In genomic region chr1:208225954-208226937, GRCh38 we compare ENCODE assay signal across 12 cellular contexts. TPM values are rescaled to one million over a fixed set of nuclear protein-coding genes. Genes with fewer than 3 reads are reported as not detected.
DNase-seq lines count a peak whose midpoint lies in the region; ATAC-seq and TF ChIP-seq lines count a peak whose summit lies in the region.
"Had no signal": no experiment of that assay in that cellular context is flagged by ENCODE, and none has a peak within 500 bp of the region (broad histone marks: within the 10 kb centered on the region; RNA-seq: fewer than 3 reads in every experiment).

No MANE protein-coding gene starts in this region.

- H3K4me3 ChIP-seq in fibroblast of villous mesenchyme (ENCODE audit: low read depth, low read length) (no peak overlapping the region), thyroid gland (replicated peaks in 1 of 3) (no peak overlapping the region), MM.1S (ENCODE audit: low read length) (no peak overlapping the region)

- H3K9me2 ChIP-seq in MM.1S (replicated peaks; ENCODE audit: insufficient read depth, low read length) = no peaks in the 10 kb centered on the region

- H4K20me1 ChIP-seq in MM.1S (ENCODE audit: insufficient read depth, low read length) = no peaks in the 10 kb centered on the region

- no peaks in the 10 kb centered on the region for H3K36me3 Mint-ChIP-seq in WTC11
- peaks cover 22% of the 10 kb centered on the region for H3K36me3 Mint-ChIP-seq in nephron progenitor cell (ENCODE audit: low read depth)
- no peaks in the 10 kb centered on the region for H3K36me3 Mint-ChIP-seq in activated CD4-positive, alpha-beta memory T cell treated with anti-CD3 and anti-CD28 coated beads, Interleukin-2, amount 10 ng/mL, durations not matched to agents 7 days and 5 days (ENCODE audit: low read depth)
- H3K36me3 Mint-ChIP-seq: activated naive CD8-positive, alpha-beta T cell treated with anti-CD3 and anti-CD28 coated beads, Interleukin-2, amount 10 ng/mL, durations not matched to agents 7 days and 5 days; CD14-positive monocyte had no signal

- ATAC-seq in WTC11 (peak; percentile 47), GM19467 (IDR thresholded peaks at IDR 0.05; ENCODE audit: unreplicated experiment) (no peak)

- H3K9me3 Mint-ChIP-seq in WTC11 = peaks cover 4% of the 10 kb centered on the region; the same call in 1 of the 2 replicates
- peaks cover 4% of the 10 kb centered on the region for H3K9me3 Mint-ChIP-seq in nephron progenitor cell
- no peaks in the 10 kb centered on the region for H3K9me3 Mint-ChIP-seq in activated CD4-positive, alpha-beta memory T cell treated with anti-CD3 and anti-CD28 coated beads, Interleukin-2, amount 10 ng/mL, durations not matched to agents 7 days and 5 days
- H3K9me3 Mint-ChIP-seq: activated naive CD8-positive, alpha-beta T cell treated with anti-CD3 and anti-CD28 coated beads, Interleukin-2, amount 10 ng/mL, durations not matched to agents 7 days and 5 days; CD14-positive monocyte had no signal

- 45% methylated on average over 13 of the region's 13 CpGs for WGBS in thyroid gland, 2 donors

- H3K4me3 Mint-ChIP-seq in WTC11 (no peak overlapping the region), nephron progenitor cell (peak overlapping the region; percentile 47)
- no peak overlapping the region for H3K4me3 Mint-ChIP-seq in activated CD4-positive, alpha-beta memory T cell treated with anti-CD3 and anti-CD28 coated beads, Interleukin-2, amount 10 ng/mL, durations not matched to agents 7 days and 5 days
- H3K4me3 Mint-ChIP-seq: activated naive CD8-positive, alpha-beta T cell treated with anti-CD3 and anti-CD28 coated beads, Interleukin-2, amount 10 ng/mL, durations not matched to agents 7 days and 5 days; CD14-positive monocyte had no signal

- peak overlapping the region; percentile 39 to 81 (median 60) for H3K27ac ChIP-seq in thyroid gland
- H3K27ac ChIP-seq in MM.1S (ENCODE audit: low read length) = no peak overlapping the region
- H3K27ac ChIP-seq: HL-60 had no signal

- H3K9me3 ChIP-seq in thyroid gland (no peaks in the 10 kb centered on the region), MM.1S (replicated peaks; ENCODE audit: insufficient read depth, low read length) (no peaks in the 10 kb centered on the region)

- H3K9ac ChIP-seq in MM.1S (ENCODE audit: low read length) = no peak overlapping the region

- H3K27me3 ChIP-seq in thyroid gland = no peaks in the 10 kb centered on the region
- no peaks in the 10 kb centered on the region for H3K27me3 ChIP-seq in MM.1S (replicated peaks; ENCODE audit: insufficient read depth, low read length)

- H3K4me1 Mint-ChIP-seq in WTC11 (peaks cover 32% of the 10 kb centered on the region), nephron progenitor cell (peaks cover 100% of the 10 kb centered on the region)
- H3K4me1 Mint-ChIP-seq in activated CD4-positive, alpha-beta memory T cell treated with anti-CD3 and anti-CD28 coated beads, Interleukin-2, amount 10 ng/mL, durations not matched to agents 7 days and 5 days = no peaks in the 10 kb centered on the region

- TF ChIP-seq CTCF in WTC11 (IDR thresholded peaks at IDR 0.05) = no peak
- no peak for TF ChIP-seq CTCF in fibroblast of villous mesenchyme (IDR thresholded peaks at IDR 0.05; ENCODE audit: insufficient read depth, low read depth, low read length)
- no peak for TF ChIP-seq CTCF in nephron progenitor cell (IDR thresholded peaks at IDR 0.05)
- TF ChIP-seq CTCF in thyroid gland (IDR thresholded peaks at IDR 0.05) = no peak
- no peak for TF ChIP-seq CTCF in MM.1S (IDR thresholded peaks at IDR 0.05; ENCODE audit: low read length)

- no peaks in the 10 kb centered on the region for H3K79me2 ChIP-seq in MM.1S (ENCODE audit: low read length)

- no peaks in the 10 kb centered on the region for H3F3A ChIP-seq in MM.1S (ENCODE audit: insufficient read depth, low read length)

- H3K4me2 ChIP-seq in MM.1S (ENCODE audit: low read depth, low read length) = no peak overlapping the region

- DNase-seq in WTC11 (ENCODE audit: low spot score) (no peak), fibroblast of villous mesenchyme (ENCODE audit: low read depth) (peak; percentile 79), nephron progenitor cell (peak; percentile 78), thyroid gland (no peak), MM.1S (no peak)
- no peak for DNase-seq in activated CD4-positive, alpha-beta memory T cell treated with anti-CD3 and anti-CD28 coated beads, Interleukin-2, amount 10 ng/mL, durations not matched to agents 7 days and 5 days
- DNase-seq: activated CD8-positive, alpha-beta memory T cell treated with anti-CD3 and anti-CD28 coated beads, Interleukin-2, amount 50 U/mL, for 48 hours; activated naive CD8-positive, alpha-beta T cell treated with anti-CD3 and anti-CD28 coated beads, Interleukin-2, amount 10 ng/mL, durations not matched to agents 7 days and 5 days; GOT3 had no signal

- CTCF ChIA-PET in WTC11 (lab: Charles Lee) = interaction anchor here (1.0 to 1.8 kb wide), 5 partner anchors 12 to 233 kb away, joined by 3 to 6 read pairs (median 5); no protein-coding TSS in a partner anchor
- CTCF ChIA-PET in activated CD4-positive, alpha-beta memory T cell treated with anti-CD3 and anti-CD28 coated beads, Interleukin-2, amount 10 ng/mL, durations not matched to agents 7 days and 5 days (lab: Charles Lee) = no interaction called here

- H3K27ac Mint-ChIP-seq in WTC11 = no peak overlapping the region
- peak overlapping the region; percentile 98 for H3K27ac Mint-ChIP-seq in nephron progenitor cell
- no peak overlapping the region for H3K27ac Mint-ChIP-seq in activated CD4-positive, alpha-beta memory T cell treated with anti-CD3 and anti-CD28 coated beads, Interleukin-2, amount 10 ng/mL, durations not matched to agents 7 days and 5 days
- H3K27ac Mint-ChIP-seq: activated naive CD8-positive, alpha-beta T cell treated with anti-CD3 and anti-CD28 coated beads, Interleukin-2, amount 10 ng/mL, durations not matched to agents 7 days and 5 days; CD14-positive monocyte had no signal

- H3K4me1 ChIP-seq in thyroid gland (peaks cover 57 to 64% of the 10 kb centered on the region in 2 donors), MM.1S (ENCODE audit: low read length) (no peaks in the 10 kb centered on the region)

- H2AFZ ChIP-seq in MM.1S (ENCODE audit: low read length) = no peak overlapping the region

- POLR2A ChIA-PET in WTC11 (lab: Charles Lee) = no interaction called here
- POLR2A ChIA-PET in activated CD4-positive, alpha-beta memory T cell treated with anti-CD3 and anti-CD28 coated beads, Interleukin-2, amount 10 ng/mL, durations not matched to agents 7 days and 5 days (lab: Charles Lee) = no interaction called here

- H3K36me3 ChIP-seq in thyroid gland (no peaks in the 10 kb centered on the region), MM.1S (replicated peaks; ENCODE audit: insufficient read depth, low read length) (no peaks in the 10 kb centered on the region)

- intact Hi-C loops in thyroid gland (cut with DNase I) = no loop called here

- H3K27me3 Mint-ChIP-seq in WTC11 (ENCODE audit: low read depth) = no peaks in the 10 kb centered on the region; the same call in 1 of the 2 replicates
- peaks cover 11% of the 10 kb centered on the region for H3K27me3 Mint-ChIP-seq in nephron progenitor cell (ENCODE audit: low read depth, poor library complexity)
- H3K27me3 Mint-ChIP-seq in activated CD4-positive, alpha-beta memory T cell treated with anti-CD3 and anti-CD28 coated beads, Interleukin-2, amount 10 ng/mL, durations not matched to agents 7 days and 5 days = peaks cover 34% of the 10 kb centered on the region

- no peak for TF ChIP-seq POLR2A in thyroid gland (IDR thresholded peaks at IDR 0.05)

TF ChIP-seq in WTC11, 78 proteins besides CTCF, POLR2A, EP300 and RAD21:
- TF ChIP-seq USF1 (CRISPR knock-in tag; IDR thresholded peaks at IDR 0.05) = no peak
- TF ChIP-seq, protein P1, sequence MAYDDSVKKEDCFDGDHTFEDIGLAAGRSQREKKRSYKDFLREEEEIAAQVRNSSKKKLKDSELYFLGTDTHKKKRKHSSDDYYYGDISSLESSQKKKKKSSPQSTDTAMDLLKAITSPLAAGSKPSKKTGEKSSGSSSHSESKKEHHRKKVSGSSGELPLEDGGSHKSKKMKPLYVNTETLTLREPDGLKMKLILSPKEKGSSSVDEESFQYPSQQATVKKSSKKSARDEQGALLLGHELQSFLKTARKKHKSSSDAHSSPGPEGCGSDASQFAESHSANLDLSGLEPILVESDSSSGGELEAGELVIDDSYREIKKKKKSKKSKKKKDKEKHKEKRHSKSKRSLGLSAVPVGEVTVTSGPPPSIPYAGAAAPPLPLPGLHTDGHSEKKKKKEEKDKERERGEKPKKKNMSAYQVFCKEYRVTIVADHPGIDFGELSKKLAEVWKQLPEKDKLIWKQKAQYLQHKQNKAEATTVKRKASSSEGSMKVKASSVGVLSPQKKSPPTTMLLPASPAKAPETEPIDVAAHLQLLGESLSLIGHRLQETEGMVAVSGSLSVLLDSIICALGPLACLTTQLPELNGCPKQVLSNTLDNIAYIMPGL (CRISPR knock-in tag; IDR thresholded peaks at IDR 0.05) = no peak
- no peak for TF ChIP-seq OVOL2 (CRISPR knock-in tag; IDR thresholded peaks at IDR 0.05; ENCODE audit: borderline replicate concordance)
- TF ChIP-seq ATF3 (CRISPR knock-in tag; conservative IDR thresholded peaks at IDR 0.05) = no peak
- TF ChIP-seq FOXP1 (CRISPR knock-in tag; IDR thresholded peaks at IDR 0.05; ENCODE audit: borderline replicate concordance) = no peak
- TF ChIP-seq PRRX2 (CRISPR knock-in tag; IDR thresholded peaks at IDR 0.05) = no peak
- TF ChIP-seq ZNF263 (CRISPR knock-in tag; IDR thresholded peaks at IDR 0.05; ENCODE audit: low read depth) = peak; percentile 46; the same call in 1 of the 2 replicates
- no peak for TF ChIP-seq GABPB1 (CRISPR knock-in tag; IDR thresholded peaks at IDR 0.05)

RNA-seq across cellular contexts. Expression of gene PLXNA2, which starts 17.9 kb away (rescaled TPM):
- total RNA-seq in WTC11 (2021) = 2.4 to 4.2 TPM (median 3.5 TPM) in 3 replicates
- total RNA-seq in fibroblast of villous mesenchyme = 0.86 and 1.9 TPM in 2 replicates
- 10 to 100 TPM; 12.2 to 45.7 (median 21.8) TPM for total RNA-seq in thyroid gland
- total RNA-seq in activated CD4-positive, alpha-beta memory T cell treated with anti-CD3 and anti-CD28 coated beads, Interleukin-2, amount 10 ng/mL, durations not matched to agents 7 days and 5 days = under 1 TPM; 0.43 to 0.65 TPM

Comparison
In these comparisons a context has a peak if more than half of its experiments do, and no peak if none do; other contexts are left out.
1. DNase-seq: peak in fibroblast of villous mesenchyme (single experiment) and nephron progenitor cell (single experiment); none in WTC11 (single experiment), thyroid gland (0 of 2), MM.1S (single experiment) and activated CD4-positive, alpha-beta memory T cell treated with anti-CD3 and anti-CD28 coated beads, Interleukin-2, amount 10 ng/mL, durations not matched to agents 7 days and 5 days (single experiment).